8 cellular contexts compared by ENCODE assay signal in genomic region chr16:81316176-81316496, GRCh38. TPM values are rescaled to one million over a fixed set of nuclear protein-coding genes. Genes with fewer than 3 reads are reported as not detected.
DNase-seq lines count a peak whose midpoint lies in the region; ATAC-seq and TF ChIP-seq lines count a peak whose summit lies in the region.

No MANE protein-coding gene starts in this region.

- peaks cover 47% of the 10 kb centered on the region for H4K20me1 ChIP-seq in Karpas-422 (ENCODE audit: insufficient read depth, low read depth, low read length)

- H3K27ac ChIP-seq in Karpas-422 (ENCODE audit: low read length) = no peak overlapping the region
- H3K27ac ChIP-seq in coronary artery = no peak overlapping the region

- H3K27ac Mint-ChIP-seq in natural killer cell treated with Interleukin-12 subunit alpha and Interleukin-12 subunit beta and Interleukin-15 and Interleukin-18, amount 100 ng/mL, for 72 hours = peak overlapping the region in 1 of 2 donors; percentile 86

- H3K9me3 ChIP-seq in Karpas-422 (ENCODE audit: low read length) = no peaks in the 10 kb centered on the region

- TF ChIP-seq CTCF in AG10803 (conservative IDR thresholded peaks at IDR 0.05; ENCODE audit: low read length) (no peak), coronary artery (IDR thresholded peaks at IDR 0.05) (no peak)

- H3K9me2 ChIP-seq in Karpas-422 (replicated peaks; ENCODE audit: insufficient read depth, low read length) = no peaks in the 10 kb centered on the region

- peak overlapping the region; percentile 84 for H3K9ac ChIP-seq in Karpas-422 (ENCODE audit: low read length)

- H3K4me2 ChIP-seq in Karpas-422 (ENCODE audit: low read depth, low read length, poor library complexity, severe bottlenecking) = peak overlapping the region; percentile 94

- no peak for ATAC-seq in natural killer cell treated with Interleukin-12 subunit alpha and Interleukin-12 subunit beta and Interleukin-15 and Interleukin-18, amount 100 ng/mL, for 72 hours
- ATAC-seq in HG03175 (IDR thresholded peaks at IDR 0.05; ENCODE audit: unreplicated experiment) = no peak
- no peak for ATAC-seq in GM21360 (IDR thresholded peaks at IDR 0.05; ENCODE audit: unreplicated experiment)

- no peaks in the 10 kb centered on the region for H3K9me3 Mint-ChIP-seq in natural killer cell treated with Interleukin-12 subunit alpha and Interleukin-12 subunit beta and Interleukin-15 and Interleukin-18, amount 100 ng/mL, for 72 hours

- peak overlapping the region; percentile 98 for H3K4me3 ChIP-seq in AG10803 (ENCODE audit: low read length)
- peak overlapping the region; percentile 86 for H3K4me3 ChIP-seq in Karpas-422 (ENCODE audit: low read length)
- H3K4me3 ChIP-seq in coronary artery = peak overlapping the region; percentile 88

- H3K36me3 ChIP-seq in Karpas-422 (ENCODE audit: insufficient read depth, low read length) = no peaks in the 10 kb centered on the region

- H3K79me2 ChIP-seq in Karpas-422 (ENCODE audit: low read length) = peaks cover 24% of the 10 kb centered on the region

- H3K27me3 Mint-ChIP-seq in natural killer cell treated with Interleukin-12 subunit alpha and Interleukin-12 subunit beta and Interleukin-15 and Interleukin-18, amount 100 ng/mL, for 72 hours = no peaks in the 10 kb centered on the region

- H3K4me1 ChIP-seq in Karpas-422 (ENCODE audit: low read length) = peaks cover 18% of the 10 kb centered on the region

- no peak overlapping the region for H2AFZ ChIP-seq in Karpas-422 (ENCODE audit: low read length)

- H3K36me3 Mint-ChIP-seq in natural killer cell treated with Interleukin-12 subunit alpha and Interleukin-12 subunit beta and Interleukin-15 and Interleukin-18, amount 100 ng/mL, for 72 hours = no peaks in the 10 kb centered on the region

- DNase-seq in AG10803 (ENCODE audit: low read depth) (no peak), Karpas-422 (no peak), coronary artery (ENCODE audit: low spot score) (no peak), dedifferentiated amniotic fluid mesenchymal stem cell (ENCODE audit: extremely low spot score) (no peak), NCI-H526 treated with DMSO at 0.1 percent for 48 hours (lab: John Stamatoyannopoulos, UW) (no peak)
- no peak for DNase-seq in natural killer cell treated with Interleukin-12 subunit alpha and Interleukin-12 subunit beta and Interleukin-15 and Interleukin-18, amount 100 ng/mL, for 72 hours (ENCODE audit: low spot score)

- H3K27me3 ChIP-seq in Karpas-422 (ENCODE audit: low read length) = no peaks in the 10 kb centered on the region

- H3K4me3 Mint-ChIP-seq in natural killer cell treated with Interleukin-12 subunit alpha and Interleukin-12 subunit beta and Interleukin-15 and Interleukin-18, amount 100 ng/mL, for 72 hours = peak overlapping the region; percentile 90

- peaks cover 22 to 33% of the 10 kb centered on the region in 2 donors for H3K4me1 Mint-ChIP-seq in natural killer cell treated with Interleukin-12 subunit alpha and Interleukin-12 subunit beta and Interleukin-15 and Interleukin-18, amount 100 ng/mL, for 72 hours (ENCODE audit: low read depth in 2 of 2)

RNA-seq across cellular contexts. Expression of gene GAN, which starts 1.4 kb away (rescaled TPM):
- 5.3 and 9.6 TPM in 2 replicates for total RNA-seq in Karpas-422 (2014; rRNA removed; shearing (Covaris generic); ENCODE audit: low replicate concordance)
- 10 to 100 TPM; 11.0 to 15.8 TPM for total RNA-seq in natural killer cell treated with Interleukin-12 subunit alpha and Interleukin-12 subunit beta and Interleukin-15 and Interleukin-18, amount 100 ng/mL, for 72 hours
